Comparison of ENCODE assay signal across 16 cellular contexts in genomic region chr16:49748322-49748721, GRCh38.
DNase-seq lines count a peak whose midpoint lies in the region; ATAC-seq and TF ChIP-seq lines count a peak whose summit lies in the region.
"Had no signal": no experiment of that assay in that cellular context is flagged by ENCODE, and none has a peak within 500 bp of the region (broad histone marks: within the 10 kb centered on the region; RNA-seq: fewer than 3 reads in every experiment).

No MANE protein-coding gene starts in this region.

- ATAC-seq in HCT116 (peak; percentile 11; the same call in 1 of the 2 replicates), GM21515 (IDR thresholded peaks at IDR 0.05; ENCODE audit: unreplicated experiment) (no peak)
- ATAC-seq: activated CD4-positive, CD25-positive, alpha-beta regulatory T cell treated with anti-CD3 and anti-CD28 coated beads, Interleukin-2, amount 50 U/mL, for 24 hours; SK-N-SH treated with all-trans-retinoic acid at 6 μM for 48 hours had no signal

- no peak overlapping the region for H3K27ac ChIP-seq in BLaER1 treated with 17β-estradiol and CSF1 and Interleukin-3, amounts not matched to agents 10 nM and 100 nM
- no peak overlapping the region for H3K27ac ChIP-seq in HCT116 (ENCODE audit: low read depth, low read length)
- H3K27ac ChIP-seq in CD8-positive, alpha-beta memory T cell (ENCODE audit: low read depth, low read length), result no peak overlapping the region
- H3K27ac ChIP-seq: dorsolateral prefrontal cortex had no signal

- no peak overlapping the region for H2AFZ ChIP-seq in HCT116 (ENCODE audit: low read depth, low read length, poor library complexity, severe bottlenecking)

- H3K9ac ChIP-seq in BLaER1 treated with 17β-estradiol and CSF1 and Interleukin-3, amounts not matched to agents 10 nM and 100 nM, result no peak overlapping the region
- no peak overlapping the region for H3K9ac ChIP-seq in HCT116 (ENCODE audit: low read length)

- CTCF ChIA-PET in HCT116 (lab: Charles Lee), result no interaction called here
- CTCF ChIA-PET in CD8-positive, alpha-beta memory T cell (lab: Charles Lee), result no interaction called here

- H3K27me3 Mint-ChIP-seq in CD8-positive, alpha-beta memory T cell, result peaks cover 15 to 21% of the 10 kb centered on the region in 2 donors

- POLR2A ChIA-PET in HCT116 (lab: Charles Lee), result no interaction called here
- POLR2A ChIA-PET in CD8-positive, alpha-beta memory T cell (lab: Charles Lee), result no interaction called here

- DNase-seq in HCT116 (ENCODE audit: low read depth, low spot score), result peak; percentile 26
- DNase-seq in RPMI8226, result peak; percentile 91
- DNase-seq in iris pigment epithelial cell (ENCODE audit: low read depth), result peak; percentile 13
- DNase-seq in CD8-positive, alpha-beta memory T cell, result no peak
- no peak for DNase-seq in DMS114 treated with DMSO at 0.1 percent for 48 hours (lab: John Stamatoyannopoulos, UW; ENCODE audit: unreplicated experiment)
- no peak for DNase-seq in T-helper 9 cell
- DNase-seq: activated naive CD4-positive, alpha-beta T cell treated with Interleukin-2 at 50 U/mL for 16 hours; Calu3; dorsolateral prefrontal cortex; IMR-90; NCI-H526 treated with DMSO at 0.1 percent for 48 hours; nucleus accumbens had no signal

- TF ChIP-seq CTCF in HCT116 (IDR thresholded peaks at IDR 0.05 in 2 of 3, conservative IDR thresholded peaks at IDR 0.05 in 1 of 3; ENCODE audit: borderline replicate concordance in 1 of 3, insufficient read depth in 1 of 3, low read depth in 2 of 3, low read length in 2 of 3), result no peak

- RAD21 ChIA-PET in HCT116 (lab: Charles Lee; ENCODE audit: low non-redundant PET in 1 of 2, low total read pairs in 2 of 2, uncharacterized antibody in 2 of 2, unreplicated experiment in 2 of 2), result no interaction called here

- BruUV-seq in HCT116 (replicated peaks; lab: Mats Ljungman, UMichigan), result no TSS peak

- TF ChIP-seq POLR2A in HCT116 (IDR thresholded peaks at IDR 0.05; ENCODE audit: borderline replicate concordance, extremely low read depth, insufficient read depth, insufficient read length), result no peak

- no peaks in the 10 kb centered on the region for H3K4me1 Mint-ChIP-seq in CD8-positive, alpha-beta memory T cell

- peaks cover 0 to 47% (median 35%) of the 10 kb centered on the region in 10 experiments; a peak in 15 of 20 replicates for H3K4me1 ChIP-seq in BLaER1 treated with 17β-estradiol and CSF1 and Interleukin-3, amounts not matched to agents 10 nM and 100 nM
- peaks cover 7% of the 10 kb centered on the region in 2 experiments; a peak in 3 of 4 replicates for H3K4me1 ChIP-seq in HCT116 (ENCODE audit: control insufficient read depth in 1 of 2, insufficient read depth in 2 of 2, low read length in 2 of 2)
- no peaks in the 10 kb centered on the region for H3K4me1 ChIP-seq in CD8-positive, alpha-beta memory T cell (ENCODE audit: insufficient read depth, low read length)

- peak overlapping the region in 7 of 11 experiments; percentile 6 to 40 (median 21); a peak in 11 of 22 replicates for H3K4me2 ChIP-seq in BLaER1 treated with 17β-estradiol and CSF1 and Interleukin-3, amounts not matched to agents 10 nM and 100 nM
- 0 out of 2 replicates have a peak overlapping the region, but pooled peaks have one; percentile 1 for H3K4me2 ChIP-seq in HCT116 (ENCODE audit: low read length)

- no peak overlapping the region for H3K4me3 Mint-ChIP-seq in CD8-positive, alpha-beta memory T cell

- no peak overlapping the region for H3K27ac Mint-ChIP-seq in CD8-positive, alpha-beta memory T cell

- H3K36me3 ChIP-seq in BLaER1 treated with 17β-estradiol and CSF1 and Interleukin-3, amounts not matched to agents 10 nM and 100 nM, result no peaks in the 10 kb centered on the region
- H3K36me3 ChIP-seq in HCT116 (ENCODE audit: control insufficient read depth in 1 of 2, insufficient read depth in 2 of 2, low read length in 2 of 2), result no peaks in the 10 kb centered on the region
- H3K36me3 ChIP-seq in CD8-positive, alpha-beta memory T cell (ENCODE audit: insufficient read depth, low read length), result no peaks in the 10 kb centered on the region

- intact Hi-C loops in HCT116 (cut with micrococcal nuclease), result no loop called here

- H3K4me3 ChIP-seq in BLaER1 treated with 17β-estradiol and CSF1 and Interleukin-3, amounts not matched to agents 10 nM and 100 nM, result no peak overlapping the region
- H3K4me3 ChIP-seq in HCT116 (replicated peaks in 1 of 2; ENCODE audit: low read depth in 1 of 2, low read length in 2 of 2), result no peak overlapping the region
- H3K4me3 ChIP-seq in CD8-positive, alpha-beta memory T cell (ENCODE audit: low read length), result no peak overlapping the region
- H3K4me3 ChIP-seq: dorsolateral prefrontal cortex had no signal

- H3K9me3 ChIP-seq in BLaER1 treated with 17β-estradiol and CSF1 and Interleukin-3, amounts not matched to agents 10 nM and 100 nM (replicated peaks in 1 of 11), result no peaks in the 10 kb centered on the region
- no peaks in the 10 kb centered on the region for H3K9me3 ChIP-seq in HCT116 (ENCODE audit: control insufficient read depth in 1 of 2, insufficient read depth in 1 of 2, low read depth in 1 of 2, low read length in 2 of 2)
- H3K9me3 ChIP-seq in CD8-positive, alpha-beta memory T cell (ENCODE audit: low read length), result no peaks in the 10 kb centered on the region

- no peaks in the 10 kb centered on the region for H3K9me2 ChIP-seq in HCT116 (ENCODE audit: insufficient read depth)

- no peaks in the 10 kb centered on the region for H3K36me3 Mint-ChIP-seq in CD8-positive, alpha-beta memory T cell

- no peaks in the 10 kb centered on the region for H3K79me2 ChIP-seq in HCT116 (ENCODE audit: insufficient read depth, low read length)

- peaks cover 0 to 38% (median 0%) of the 10 kb centered on the region in 11 experiments; a peak in 6 of 22 replicates for H4K20me1 ChIP-seq in BLaER1 treated with 17β-estradiol and CSF1 and Interleukin-3, amounts not matched to agents 10 nM and 100 nM
- no peaks in the 10 kb centered on the region; the same call in 1 of the 2 replicates for H4K20me1 ChIP-seq in HCT116 (ENCODE audit: insufficient read depth)

- H3K9me3 Mint-ChIP-seq in CD8-positive, alpha-beta memory T cell, result peaks cover 0 to 2% (median 0%) of the 10 kb centered on the region in 5 donors

- no peak for TF ChIP-seq RAD21 in HCT116 (IDR thresholded peaks at IDR 0.05; ENCODE audit: low read depth)

- H3K27me3 ChIP-seq in BLaER1 treated with 17β-estradiol and CSF1 and Interleukin-3, amounts not matched to agents 10 nM and 100 nM, result no peaks in the 10 kb centered on the region
- H3K27me3 ChIP-seq in HCT116 (ENCODE audit: insufficient read depth, low read length), result peaks cover 17% of the 10 kb centered on the region; the same call in 1 of the 2 replicates
- no peaks in the 10 kb centered on the region for H3K27me3 ChIP-seq in CD8-positive, alpha-beta memory T cell (ENCODE audit: insufficient read depth, low read length, poor library complexity, severe bottlenecking)

TF ChIP-seq in HCT116, 20 proteins besides CTCF, POLR2A, EP300 and RAD21:
- TF ChIP-seq ELF1 (IDR thresholded peaks at IDR 0.05; ENCODE audit: borderline replicate concordance, low read depth) (no peak), CEBPB (IDR thresholded peaks at IDR 0.05; ENCODE audit: low read depth) (no peak), CBX3 (IDR thresholded peaks at IDR 0.05; ENCODE audit: low read depth) (no peak), FOSL1 (IDR thresholded peaks at IDR 0.05; ENCODE audit: low read depth) (peak; percentile 23; the same call in 1 of the 2 replicates), JUND (IDR thresholded peaks at IDR 0.05) (0 out of 2 replicates have a peak, but pooled peaks have one; percentile 31), ZBTB33 (IDR thresholded peaks at IDR 0.05; ENCODE audit: extremely low read depth, insufficient replicate concordance, low read length) (no peak), EGR1 (IDR thresholded peaks at IDR 0.05; ENCODE audit: low read depth) (no peak), SRF (IDR thresholded peaks at IDR 0.05; ENCODE audit: low read depth) (no peak), EZH2 (IDR thresholded peaks at IDR 0.05) (no peak)

Comparison
In these comparisons a context has a peak if more than half of its experiments do, and no peak if none do; other contexts are left out.
1. DNase-seq: peak in HCT116 (single experiment), RPMI8226 (single experiment) and iris pigment epithelial cell (single experiment); none in CD8-positive, alpha-beta memory T cell (0 of 5), DMS114 treated with DMSO at 0.1 percent for 48 hours (single experiment) and T-helper 9 cell (single experiment).